In the genomic region with DNA sequence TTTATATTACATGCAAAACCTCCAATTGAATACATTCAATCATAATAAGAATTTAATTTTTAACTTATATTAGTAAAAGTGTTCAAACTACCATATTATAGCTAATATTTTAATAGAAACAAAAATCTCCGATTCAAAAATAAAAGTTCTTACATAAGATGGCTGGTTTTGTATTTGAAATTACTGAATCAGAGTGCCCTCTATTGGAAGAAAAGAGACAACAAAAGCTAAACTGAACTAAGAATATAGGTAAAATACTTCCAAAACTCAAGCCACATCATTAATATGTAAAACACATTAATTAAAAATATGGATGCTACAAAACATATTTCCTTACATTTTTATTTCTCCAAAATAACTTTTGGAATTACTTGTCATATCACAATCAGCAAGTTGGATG, we compare ENCODE assay signal across 8 cellular contexts.
DNase-seq lines count a peak whose midpoint lies in the region; ATAC-seq and TF ChIP-seq lines count a peak whose summit lies in the region.

No MANE protein-coding gene starts in this region.

- no peak for TF ChIP-seq EP300 in esophagus muscularis mucosa (IDR thresholded peaks at IDR 0.05)

- H3K27ac ChIP-seq in esophagus muscularis mucosa (replicated peaks in 1 of 4) (no peak overlapping the region), stomach smooth muscle (ENCODE audit: low read length) (no peak overlapping the region)

- POLR2A ChIA-PET in activated CD8-positive, alpha-beta T cell treated with anti-CD3 and anti-CD28 coated beads for 36 hours (lab: Charles Lee), result no interaction called here

- peak overlapping the region; percentile 22 to 39 (median 32) for H3K4me3 ChIP-seq in esophagus muscularis mucosa
- H3K4me3 ChIP-seq in stomach smooth muscle (ENCODE audit: low read length in 2 of 2), result peak overlapping the region; percentile 24 to 57

- H3K36me3 ChIP-seq in esophagus muscularis mucosa, result no peaks in the 10 kb centered on the region
- H3K36me3 ChIP-seq in stomach smooth muscle (ENCODE audit: control insufficient read depth in 2 of 2, insufficient read depth in 2 of 2, low read length in 2 of 2), result no peaks in the 10 kb centered on the region

- TF ChIP-seq POLR2A in esophagus muscularis mucosa (IDR thresholded peaks at IDR 0.05; ENCODE audit: low read depth), result no peak

- no peaks in the 10 kb centered on the region for H3K27me3 Mint-ChIP-seq in activated CD8-positive, alpha-beta T cell treated with anti-CD3 and anti-CD28 coated beads for 36 hours

- H3K4me3 Mint-ChIP-seq in activated CD8-positive, alpha-beta T cell treated with anti-CD3 and anti-CD28 coated beads for 36 hours, result no peak overlapping the region

- H3K4me1 ChIP-seq in esophagus muscularis mucosa (no peaks in the 10 kb centered on the region), stomach smooth muscle (ENCODE audit: control insufficient read depth, insufficient read depth, low read length) (no peaks in the 10 kb centered on the region)

- 9% methylated on average over 1 of the region's 1 CpG for WGBS in esophagus muscularis mucosa

- ATAC-seq in GM19324 (IDR thresholded peaks at IDR 0.05; ENCODE audit: low FRiP score, unreplicated experiment), result no peak
- ATAC-seq in activated CD8-positive, alpha-beta T cell treated with anti-CD3 and anti-CD28 coated beads for 36 hours, result no peak

- CTCF ChIA-PET in activated CD8-positive, alpha-beta T cell treated with anti-CD3 and anti-CD28 coated beads for 36 hours (lab: Charles Lee), result interaction anchor here (0.7 to 1.2 kb wide), 2 partner anchors 15 to 726 kb away, joined by 3 read pairs; no protein-coding TSS in a partner anchor

- DNase-seq in NCI-H510A treated with DMSO at 0.1 percent for 48 hours (lab: John Stamatoyannopoulos, UW) (peak; percentile 50), NCI-H510A (lab: John Stamatoyannopoulos, UW) (no peak), NCI-H748 treated with DMSO at 0.1 percent for 48 hours (lab: John Stamatoyannopoulos, UW) (peak; percentile 22), esophagus muscularis mucosa (ENCODE audit: extremely low spot score) (no peak), iPS-NIHi7 (ENCODE audit: extremely low spot score) (no peak)
- no peak for DNase-seq in activated CD8-positive, alpha-beta T cell treated with anti-CD3 and anti-CD28 coated beads for 36 hours

- H3K4me1 Mint-ChIP-seq in activated CD8-positive, alpha-beta T cell treated with anti-CD3 and anti-CD28 coated beads for 36 hours (ENCODE audit: low read depth), result no peaks in the 10 kb centered on the region

- H3K27ac Mint-ChIP-seq in activated CD8-positive, alpha-beta T cell treated with anti-CD3 and anti-CD28 coated beads for 36 hours, result no peak overlapping the region

- no peaks in the 10 kb centered on the region for H3K9me3 Mint-ChIP-seq in activated CD8-positive, alpha-beta T cell treated with anti-CD3 and anti-CD28 coated beads for 36 hours

- H3K27me3 ChIP-seq in esophagus muscularis mucosa, result no peaks in the 10 kb centered on the region
- H3K27me3 ChIP-seq in stomach smooth muscle (ENCODE audit: control insufficient read depth in 1 of 2, insufficient read depth in 2 of 2, low read length in 2 of 2), result no peaks in the 10 kb centered on the region

- TF ChIP-seq CTCF in esophagus muscularis mucosa (IDR thresholded peaks at IDR 0.05), result peak; percentile 41 to 62 (median 60)
- TF ChIP-seq CTCF in activated CD8-positive, alpha-beta T cell treated with anti-CD3 and anti-CD28 coated beads for 36 hours (IDR thresholded peaks at IDR 0.05), result no peak

- intact Hi-C loops in esophagus muscularis mucosa (cut with DNase I), result loop anchor here (5.0 kb wide), 1 partner anchor 726 kb away; no protein-coding TSS in a partner anchor
- intact Hi-C loops in activated CD8-positive, alpha-beta T cell treated with anti-CD3 and anti-CD28 coated beads for 36 hours (cut with micrococcal nuclease), result no loop called here

- H3K9ac ChIP-seq in stomach smooth muscle (ENCODE audit: low read length in 2 of 2), result peak overlapping the region in 1 of 2 donors; percentile 43

- H3K36me3 Mint-ChIP-seq in activated CD8-positive, alpha-beta T cell treated with anti-CD3 and anti-CD28 coated beads for 36 hours (ENCODE audit: low read depth), result no peaks in the 10 kb centered on the region

- H3K9me3 ChIP-seq in esophagus muscularis mucosa (no peaks in the 10 kb centered on the region), stomach smooth muscle (ENCODE audit: control insufficient read depth in 2 of 2, low read length in 2 of 2) (no peaks in the 10 kb centered on the region)

Comparison
In these comparisons a context has a peak if more than half of its experiments do, and no peak if none do; other contexts are left out.
1. DNase-seq: peak in NCI-H510A treated with DMSO at 0.1 percent for 48 hours (single experiment) and NCI-H748 treated with DMSO at 0.1 percent for 48 hours (single experiment); none in NCI-H510A (single experiment), esophagus muscularis mucosa (single experiment), activated CD8-positive, alpha-beta T cell treated with anti-CD3 and anti-CD28 coated beads for 36 hours (single experiment) and iPS-NIHi7 (single experiment).